In genomic region chr5:52989781-52990530, GRCh38 we compare ENCODE assay signal across 8 cellular contexts. TPM values are rescaled to one million over a fixed set of nuclear protein-coding genes. Genes with fewer than 3 reads are reported as not detected.
A peak's percentile ranks its signal among the peaks of the same experiment; 100 is the strongest.
DNase-seq lines count a peak whose midpoint lies in the region; ATAC-seq and TF ChIP-seq lines count a peak whose summit lies in the region.

No MANE protein-coding gene starts in this region.

- DNase-seq in 8988T (peak; percentile 31), epithelial cell of proximal tubule (ENCODE audit: low read depth) (no peak), mucosa of descending colon (peak; percentile 66 to 72 (median 68))
- peak; percentile 56 for DNase-seq in activated CD8-positive, alpha-beta T cell treated with anti-CD3 and anti-CD28 coated beads for 36 hours

- no peaks in the 10 kb centered on the region for H3K36me3 ChIP-seq in mucosa of descending colon (ENCODE audit: low read depth)
- H3K36me3 ChIP-seq in thymus (ENCODE audit: control insufficient read depth, insufficient read depth) = no peaks in the 10 kb centered on the region

- H3K27ac Mint-ChIP-seq in IgD-negative memory B cell = no peak overlapping the region
- no peak overlapping the region for H3K27ac Mint-ChIP-seq in activated CD8-positive, alpha-beta T cell treated with anti-CD3 and anti-CD28 coated beads for 36 hours

- peak overlapping the region; percentile 25 to 77 (median 69) for H3K4me3 Mint-ChIP-seq in IgD-negative memory B cell
- H3K4me3 Mint-ChIP-seq in activated CD8-positive, alpha-beta T cell treated with anti-CD3 and anti-CD28 coated beads for 36 hours = peak overlapping the region; percentile 65

- CTCF ChIA-PET in activated CD8-positive, alpha-beta T cell treated with anti-CD3 and anti-CD28 coated beads for 36 hours (lab: Charles Lee) = interaction anchor here (0.6 to 5.2 kb wide), 9 partner anchors 9 to 115 kb away, joined by 3 to 33 read pairs (median 4); no protein-coding TSS in a partner anchor

- intact Hi-C loops in activated CD8-positive, alpha-beta T cell treated with anti-CD3 and anti-CD28 coated beads for 36 hours (cut with micrococcal nuclease) = loop anchor here (5.0 kb wide), 2 partner anchors 42 to 43 kb away; no protein-coding TSS in a partner anchor
- intact Hi-C loops in mucosa of descending colon (cut with DNase I, micrococcal nuclease) = no loop called here

- no peak for TF ChIP-seq CTCF in activated CD8-positive, alpha-beta T cell treated with anti-CD3 and anti-CD28 coated beads for 36 hours (IDR thresholded peaks at IDR 0.05)
- peak; percentile 56 for TF ChIP-seq CTCF in epithelial cell of proximal tubule (conservative IDR thresholded peaks at IDR 0.05; ENCODE audit: low read depth, low read length)
- no peak for TF ChIP-seq CTCF in mucosa of descending colon (IDR thresholded peaks at IDR 0.05)

- H3K9me3 Mint-ChIP-seq in IgD-negative memory B cell = no peaks in the 10 kb centered on the region
- no peaks in the 10 kb centered on the region for H3K9me3 Mint-ChIP-seq in activated CD8-positive, alpha-beta T cell treated with anti-CD3 and anti-CD28 coated beads for 36 hours

- POLR2A ChIA-PET in activated CD8-positive, alpha-beta T cell treated with anti-CD3 and anti-CD28 coated beads for 36 hours (lab: Charles Lee) = interaction anchor here (0.7 kb wide), 1 partner anchor 46 kb away, joined by 3 read pairs; no protein-coding TSS in a partner anchor

- no peaks in the 10 kb centered on the region for H3K27me3 ChIP-seq in thymus (ENCODE audit: control insufficient read depth, insufficient read depth)

- H3K27me3 Mint-ChIP-seq in IgD-negative memory B cell = peaks cover 42% of the 10 kb centered on the region
- H3K27me3 Mint-ChIP-seq in activated CD8-positive, alpha-beta T cell treated with anti-CD3 and anti-CD28 coated beads for 36 hours = peaks cover 50% of the 10 kb centered on the region

- peaks cover 3 to 8% (median 4%) of the 10 kb centered on the region in 3 donors for H3K4me1 Mint-ChIP-seq in IgD-negative memory B cell
- peaks cover 18% of the 10 kb centered on the region for H3K4me1 Mint-ChIP-seq in activated CD8-positive, alpha-beta T cell treated with anti-CD3 and anti-CD28 coated beads for 36 hours (ENCODE audit: low read depth)

- 6% methylated on average over 27 of the region's 27 CpGs for WGBS in thymus

- peak overlapping the region; percentile 84 for H3K4me3 ChIP-seq in epithelial cell of proximal tubule (ENCODE audit: low read depth, low read length)
- H3K4me3 ChIP-seq in mucosa of descending colon = peak overlapping the region; percentile 43
- H3K4me3 ChIP-seq in thymus (ENCODE audit: low read length) = peak overlapping the region; percentile 61

- ATAC-seq in GM18868 (IDR thresholded peaks at IDR 0.05; ENCODE audit: unreplicated experiment) = peak; percentile 18
- ATAC-seq in activated CD8-positive, alpha-beta T cell treated with anti-CD3 and anti-CD28 coated beads for 36 hours = peak; percentile 50
- peak; percentile 63 for ATAC-seq in mucosa of descending colon
- ATAC-seq in GM19328 (IDR thresholded peaks at IDR 0.05; ENCODE audit: unreplicated experiment) = no peak

- no peaks in the 10 kb centered on the region for H3K36me3 Mint-ChIP-seq in IgD-negative memory B cell
- H3K36me3 Mint-ChIP-seq in activated CD8-positive, alpha-beta T cell treated with anti-CD3 and anti-CD28 coated beads for 36 hours (ENCODE audit: low read depth) = no peaks in the 10 kb centered on the region

- no peak overlapping the region for H3K27ac ChIP-seq in thymus (ENCODE audit: low read depth)

- H3K9me3 ChIP-seq in mucosa of descending colon (no peaks in the 10 kb centered on the region), thymus (ENCODE audit: control insufficient read depth) (no peaks in the 10 kb centered on the region)

- peaks cover 18% of the 10 kb centered on the region for H3K4me1 ChIP-seq in mucosa of descending colon (ENCODE audit: low read depth)
- H3K4me1 ChIP-seq in thymus (ENCODE audit: control insufficient read depth, insufficient read depth, low read length) = peaks cover 5% of the 10 kb centered on the region

RNA-seq across cellular contexts. Expression of gene ITGA2, which starts 0.8 kb away (rescaled TPM):
- not detected for polyA plus RNA-seq in IgD-negative memory B cell
- under 1 TPM; 0.74 to 0.86 TPM for total RNA-seq in activated CD8-positive, alpha-beta T cell treated with anti-CD3 and anti-CD28 coated beads for 36 hours
- 14.1 and 28.1 TPM in 2 replicates for total RNA-seq in epithelial cell of proximal tubule
- total RNA-seq in mucosa of descending colon = 10 to 100 TPM in 2 of 3 donors, 1 to 10 TPM in 1; 8.0 to 20.3 (median 17.6) TPM
- 3.5 TPM for polyA plus RNA-seq in thymus
